Comparison of ENCODE assay signal across 1 cellular context in genomic region chr22:26576026-26576680, GRCh38.
TF ChIP-seq lines count a peak whose summit lies in the region.

No MANE protein-coding gene starts in this region.

TF ChIP-seq in K562, 482 proteins besides CTCF, POLR2A, EP300 and RAD21:
- TF ChIP-seq RBM14 (IDR thresholded peaks at IDR 0.05; ENCODE audit: borderline replicate concordance, insufficient read depth, low read depth, low read length) (no peak), SNRNP70 (optimal IDR thresholded peaks at IDR 0.05; ENCODE audit: low read depth, low read length) (no peak), MEF2D (tag; conservative IDR thresholded peaks at IDR 0.05; ENCODE audit: low read depth) (no peak), ZNF778 (CRISPR knock-in tag; IDR thresholded peaks at IDR 0.05) (no peak), NR2C1 (IDR thresholded peaks at IDR 0.05) (no peak), NR2C1 (tag; IDR thresholded peaks at IDR 0.05) (no peak), GABPA (tag; conservative IDR thresholded peaks at IDR 0.05; ENCODE audit: low read depth) (no peak), ZNF124 (CRISPR knock-in tag; IDR thresholded peaks at IDR 0.05) (no peak), RBM39 (optimal IDR thresholded peaks at IDR 0.05; ENCODE audit: low read depth, low read length) (no peak), HBP1 (CRISPR knock-in tag; IDR thresholded peaks at IDR 0.05) (no peak), CREBBP (IDR thresholded peaks at IDR 0.05; ENCODE audit: low read depth, low read length) (no peak), IRF1 (CRISPR knock-in tag; IDR thresholded peaks at IDR 0.05; ENCODE audit: borderline replicate concordance) (no peak), ZNF354B (CRISPR knock-in tag; IDR thresholded peaks at IDR 0.05) (no peak), TSHZ1 (CRISPR knock-in tag; IDR thresholded peaks at IDR 0.05) (no peak), CBFB (CRISPR knock-in tag; IDR thresholded peaks at IDR 0.05) (no peak), NCOA1 (IDR thresholded peaks at IDR 0.05; ENCODE audit: low read depth) (no peak), DMBX1 (CRISPR knock-in tag; IDR thresholded peaks at IDR 0.05; ENCODE audit: borderline replicate concordance) (no peak)
- TF ChIP-seq, protein P1, sequence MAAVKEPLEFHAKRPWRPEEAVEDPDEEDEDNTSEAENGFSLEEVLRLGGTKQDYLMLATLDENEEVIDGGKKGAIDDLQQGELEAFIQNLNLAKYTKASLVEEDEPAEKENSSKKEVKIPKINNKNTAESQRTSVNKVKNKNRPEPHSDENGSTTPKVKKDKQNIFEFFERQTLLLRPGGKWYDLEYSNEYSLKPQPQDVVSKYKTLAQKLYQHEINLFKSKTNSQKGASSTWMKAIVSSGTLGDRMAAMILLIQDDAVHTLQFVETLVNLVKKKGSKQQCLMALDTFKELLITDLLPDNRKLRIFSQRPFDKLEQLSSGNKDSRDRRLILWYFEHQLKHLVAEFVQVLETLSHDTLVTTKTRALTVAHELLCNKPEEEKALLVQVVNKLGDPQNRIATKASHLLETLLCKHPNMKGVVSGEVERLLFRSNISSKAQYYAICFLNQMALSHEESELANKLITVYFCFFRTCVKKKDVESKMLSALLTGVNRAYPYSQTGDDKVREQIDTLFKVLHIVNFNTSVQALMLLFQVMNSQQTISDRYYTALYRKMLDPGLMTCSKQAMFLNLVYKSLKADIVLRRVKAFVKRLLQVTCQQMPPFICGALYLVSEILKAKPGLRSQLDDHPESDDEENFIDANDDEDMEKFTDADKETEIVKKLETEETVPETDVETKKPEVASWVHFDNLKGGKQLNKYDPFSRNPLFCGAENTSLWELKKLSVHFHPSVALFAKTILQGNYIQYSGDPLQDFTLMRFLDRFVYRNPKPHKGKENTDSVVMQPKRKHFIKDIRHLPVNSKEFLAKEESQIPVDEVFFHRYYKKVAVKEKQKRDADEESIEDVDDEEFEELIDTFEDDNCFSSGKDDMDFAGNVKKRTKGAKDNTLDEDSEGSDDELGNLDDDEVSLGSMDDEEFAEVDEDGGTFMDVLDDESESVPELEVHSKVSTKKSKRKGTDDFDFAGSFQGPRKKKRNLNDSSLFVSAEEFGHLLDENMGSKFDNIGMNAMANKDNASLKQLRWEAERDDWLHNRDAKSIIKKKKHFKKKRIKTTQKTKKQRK (IDR thresholded peaks at IDR 0.05; ENCODE audit: borderline replicate concordance, low read depth, low read length) = no peak
- TF ChIP-seq, protein P2, sequence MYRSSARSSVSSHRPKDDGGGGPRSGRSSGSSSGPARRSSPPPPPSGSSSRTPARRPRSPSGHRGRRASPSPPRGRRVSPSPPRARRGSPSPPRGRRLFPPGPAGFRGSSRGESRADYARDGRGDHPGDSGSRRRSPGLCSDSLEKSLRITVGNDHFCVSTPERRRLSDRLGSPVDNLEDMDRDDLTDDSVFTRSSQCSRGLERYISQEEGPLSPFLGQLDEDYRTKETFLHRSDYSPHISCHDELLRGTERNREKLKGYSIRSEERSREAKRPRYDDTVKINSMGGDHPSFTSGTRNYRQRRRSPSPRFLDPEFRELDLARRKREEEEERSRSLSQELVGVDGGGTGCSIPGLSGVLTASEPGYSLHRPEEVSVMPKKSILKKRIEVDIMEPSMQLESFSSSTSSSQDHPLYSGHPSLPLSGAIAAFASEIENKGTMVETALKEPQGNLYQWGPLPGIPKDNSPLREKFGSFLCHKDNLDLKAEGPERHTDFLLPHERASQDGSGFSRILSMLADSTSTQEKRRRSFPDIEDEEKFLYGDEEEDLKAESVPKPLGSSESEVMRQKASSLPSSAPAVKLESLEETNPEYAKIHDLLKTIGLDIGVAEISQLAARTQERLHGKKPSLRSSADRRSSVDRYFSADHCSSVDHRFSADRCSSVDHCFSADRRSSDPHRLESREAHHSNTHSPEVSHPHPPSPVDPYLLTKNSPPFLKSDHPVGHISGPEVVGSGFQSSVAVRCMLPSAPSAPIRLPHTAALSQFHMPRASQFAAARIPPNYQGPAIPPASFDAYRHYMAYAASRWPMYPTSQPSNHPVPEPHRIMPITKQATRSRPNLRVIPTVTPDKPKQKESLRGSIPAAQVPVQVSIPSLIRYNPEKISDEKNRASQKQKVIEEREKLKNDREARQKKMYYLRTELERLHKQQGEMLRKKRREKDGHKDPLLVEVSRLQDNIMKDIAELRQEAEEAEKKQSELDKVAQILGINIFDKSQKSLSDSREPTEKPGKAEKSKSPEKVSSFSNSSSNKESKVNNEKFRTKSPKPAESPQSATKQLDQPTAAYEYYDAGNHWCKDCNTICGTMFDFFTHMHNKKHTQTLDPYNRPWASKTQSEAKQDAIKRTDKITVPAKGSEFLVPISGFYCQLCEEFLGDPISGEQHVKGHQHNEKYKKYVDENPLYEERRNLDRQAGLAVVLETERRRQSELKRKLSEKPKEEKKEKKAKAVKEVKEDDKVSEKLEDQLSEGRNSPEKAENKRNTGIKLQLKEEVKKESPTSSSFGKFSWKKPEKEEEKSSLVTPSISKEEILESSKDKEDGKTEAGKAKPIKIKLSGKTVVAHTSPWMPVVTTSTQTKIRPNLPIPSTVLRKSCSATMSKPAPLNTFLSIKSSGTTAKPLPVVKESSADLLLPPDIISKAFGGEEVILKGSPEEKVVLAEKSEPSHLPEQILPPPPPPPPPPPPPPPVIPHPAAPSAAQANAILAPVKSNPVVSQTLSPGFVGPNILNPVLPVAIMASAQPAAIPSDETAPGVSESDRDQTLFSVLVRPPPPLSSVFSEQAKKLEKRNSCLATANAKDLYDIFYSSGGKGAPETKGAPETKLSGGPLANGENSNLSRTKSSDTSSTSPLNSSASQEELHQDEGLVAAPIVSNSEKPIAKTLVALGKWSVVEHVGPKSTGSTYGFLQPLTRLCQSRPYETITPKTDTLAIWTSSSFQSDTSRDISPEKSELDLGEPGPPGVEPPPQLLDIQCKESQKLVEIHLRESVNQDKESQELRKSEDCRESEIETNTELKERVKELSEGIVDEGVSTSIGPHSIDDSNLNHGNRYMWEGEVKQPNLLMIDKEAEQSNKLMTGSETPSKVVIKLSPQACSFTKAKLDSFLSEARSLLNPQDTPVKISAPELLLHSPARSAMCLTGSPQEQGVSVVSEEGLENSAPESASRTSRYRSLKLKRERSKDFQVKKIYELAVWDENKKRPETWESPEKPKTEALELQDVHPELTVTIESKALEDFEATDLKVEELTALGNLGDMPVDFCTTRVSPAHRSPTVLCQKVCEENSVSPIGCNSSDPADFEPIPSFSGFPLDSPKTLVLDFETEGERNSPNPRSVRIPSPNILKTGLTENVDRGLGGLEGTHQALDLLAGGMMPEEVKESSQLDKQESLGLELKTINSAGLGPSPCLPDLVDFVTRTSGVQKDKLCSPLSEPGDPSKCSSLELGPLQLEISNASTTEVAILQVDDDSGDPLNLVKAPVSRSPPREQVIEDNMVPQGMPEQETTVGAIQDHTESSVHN (IDR thresholded peaks at IDR 0.05; ENCODE audit: borderline replicate concordance in 1 of 2, low read depth in 1 of 2) = no peak
